In the genomic region with DNA sequence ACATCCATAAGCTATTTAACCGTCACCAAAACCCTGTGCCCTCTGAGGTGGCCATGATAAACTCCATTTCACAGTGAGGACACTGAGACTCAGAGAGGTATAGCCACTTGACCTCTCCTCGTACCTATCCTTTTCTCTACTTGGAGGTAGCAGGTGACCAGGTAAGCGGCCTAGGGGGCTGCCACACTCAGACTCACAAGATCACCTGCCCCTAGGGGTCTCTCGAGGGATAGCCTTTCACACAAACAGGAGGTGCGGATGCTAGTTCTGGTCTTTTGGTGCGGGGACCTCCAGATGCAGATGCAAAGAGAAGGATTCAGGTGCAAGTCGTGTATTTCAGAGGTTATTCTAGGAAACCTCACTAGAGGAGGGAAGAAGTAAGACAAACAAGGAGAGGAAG, we compare ENCODE assay signal across 14 cellular contexts. TPM values are rescaled to one million over a fixed set of nuclear protein-coding genes. Genes with fewer than 3 reads are reported as not detected.
DNase-seq lines count a peak whose midpoint lies in the region; ATAC-seq and TF ChIP-seq lines count a peak whose summit lies in the region.
"Had no signal": no experiment of that assay in that cellular context is flagged by ENCODE, and none has a peak within 500 bp of the region (broad histone marks: within the 10 kb centered on the region; RNA-seq: fewer than 3 reads in every experiment).

No MANE protein-coding gene starts in this region.

- BruUV-seq in HCT116 (replicated peaks; lab: Mats Ljungman, UMichigan), result no TSS peak

- H3K27ac ChIP-seq in HCT116 (ENCODE audit: low read depth, low read length) (no peak overlapping the region), brain microvascular endothelial cell (no peak overlapping the region), neural progenitor cell (no peak overlapping the region)
- H3K27ac ChIP-seq: BLaER1 had no signal

- H3K36me3 ChIP-seq in HCT116 (ENCODE audit: control insufficient read depth in 1 of 2, insufficient read depth in 2 of 2, low read length in 2 of 2) (no peaks in the 10 kb centered on the region), brain microvascular endothelial cell (replicated peaks) (no peaks in the 10 kb centered on the region), neural progenitor cell (no peaks in the 10 kb centered on the region)
- H3K36me3 ChIP-seq: BLaER1 had no signal

- TF ChIP-seq RAD21 in HCT116 (IDR thresholded peaks at IDR 0.05; ENCODE audit: low read depth), result no peak

- H3K9ac ChIP-seq in HCT116 (ENCODE audit: low read length) (no peak overlapping the region), neural progenitor cell (no peak overlapping the region)
- H3K9ac ChIP-seq: BLaER1 had no signal

- POLR2A ChIA-PET in HCT116 (lab: Charles Lee), result no interaction called here

- H3K27me3 Mint-ChIP-seq in neural progenitor cell (ENCODE audit: insufficient read depth, low read depth), result peaks cover 2% of the 10 kb centered on the region

- H2AFZ ChIP-seq in HCT116 (ENCODE audit: low read depth, low read length, poor library complexity, severe bottlenecking) (no peak overlapping the region), neural progenitor cell (replicated peaks) (no peak overlapping the region)

- H3K4me3 ChIP-seq in HCT116 (replicated peaks in 1 of 2; ENCODE audit: low read depth in 1 of 2, low read length in 2 of 2) (no peak overlapping the region), brain microvascular endothelial cell (ENCODE audit: low read depth, low read length) (no peak overlapping the region), neural progenitor cell (no peak overlapping the region)
- H3K4me3 ChIP-seq: BLaER1 had no signal

- H3K4me1 ChIP-seq in HCT116 (ENCODE audit: control insufficient read depth in 1 of 2, insufficient read depth in 2 of 2, low read length in 2 of 2) (no peaks in the 10 kb centered on the region), neural progenitor cell (no peaks in the 10 kb centered on the region)

- H3K9me2 ChIP-seq in HCT116 (ENCODE audit: insufficient read depth), result no peaks in the 10 kb centered on the region

- H3K9me3 ChIP-seq in HCT116 (ENCODE audit: control insufficient read depth in 1 of 2, insufficient read depth in 1 of 2, low read depth in 1 of 2, low read length in 2 of 2), result no peaks in the 10 kb centered on the region
- no peaks in the 10 kb centered on the region for H3K9me3 ChIP-seq in neural progenitor cell (ENCODE audit: low read depth)

- in situ Hi-C loops in brain microvascular endothelial cell (cut with HindIII; ENCODE audit: low pct_ligation_motif_present, low sequenced_read_pairs), result no loop called here

- H3K27ac Mint-ChIP-seq in neural progenitor cell, result no peak overlapping the region

- ATAC-seq in HCT116, result peak; percentile 61; the same call in 1 of the 2 replicates
- ATAC-seq in GM21786 (IDR thresholded peaks at IDR 0.05; ENCODE audit: unreplicated experiment), result no peak
- ATAC-seq in HG03025 (IDR thresholded peaks at IDR 0.05; ENCODE audit: low FRiP score, unreplicated experiment), result no peak

- intact Hi-C loops in HCT116 (cut with micrococcal nuclease), result no loop called here

- no peaks in the 10 kb centered on the region for H3F3A ChIP-seq in neural progenitor cell (ENCODE audit: low read depth)

- CTCF ChIA-PET in HCT116 (lab: Charles Lee), result interaction anchor here (1.7 kb wide), 1 partner anchor 24 kb away, joined by 5 read pairs; no protein-coding TSS in a partner anchor

- no peaks in the 10 kb centered on the region for H3K36me3 Mint-ChIP-seq in neural progenitor cell

- no peak overlapping the region for H3K4me3 Mint-ChIP-seq in neural progenitor cell

- H4K20me1 ChIP-seq in HCT116 (ENCODE audit: insufficient read depth) (no peaks in the 10 kb centered on the region), neural progenitor cell (ENCODE audit: low read depth) (no peaks in the 10 kb centered on the region)
- H4K20me1 ChIP-seq: BLaER1 had no signal

- RAD21 ChIA-PET in HCT116 (lab: Charles Lee; ENCODE audit: low non-redundant PET in 1 of 2, low total read pairs in 2 of 2, uncharacterized antibody in 2 of 2, unreplicated experiment in 2 of 2), result no interaction called here

- TF ChIP-seq CTCF in GM12872 (IDR thresholded peaks at IDR 0.05; ENCODE audit: insufficient read depth, low read depth, low read length) (peak; percentile 29; the same call in 1 of the 3 replicates), HCT116 (IDR thresholded peaks at IDR 0.05 in 2 of 3, conservative IDR thresholded peaks at IDR 0.05 in 1 of 3; ENCODE audit: borderline replicate concordance in 1 of 3, insufficient read depth in 1 of 3, low read depth in 2 of 3, low read length in 2 of 3) (peak in 2 of 3 experiments; percentile 23 to 34; a peak in 2 of 6 replicates), brain microvascular endothelial cell (IDR thresholded peaks at IDR 0.05; ENCODE audit: low read depth, low read length, missing control alignments) (peak; percentile 7), neural progenitor cell (IDR thresholded peaks at IDR 0.05) (peak; percentile 36)

- H3K4me1 Mint-ChIP-seq in neural progenitor cell, result no peaks in the 10 kb centered on the region

- H3K27me3 ChIP-seq in HCT116 (ENCODE audit: insufficient read depth, low read length) (peaks cover 9% of the 10 kb centered on the region; the same call in 1 of the 2 replicates), brain microvascular endothelial cell (replicated peaks) (no peaks in the 10 kb centered on the region), neural progenitor cell (no peaks in the 10 kb centered on the region)
- H3K27me3 ChIP-seq: BLaER1 had no signal

- peaks cover 6% of the 10 kb centered on the region for H3K9me3 Mint-ChIP-seq in neural progenitor cell

- H3K4me2 ChIP-seq in HCT116 (ENCODE audit: low read length) (no peak overlapping the region), neural progenitor cell (no peak overlapping the region)

- TF ChIP-seq POLR2A in HCT116 (IDR thresholded peaks at IDR 0.05; ENCODE audit: borderline replicate concordance, extremely low read depth, insufficient read depth, insufficient read length), result no peak

- DNase-seq in HCT116 (ENCODE audit: low read depth, low spot score) (no peak), brain microvascular endothelial cell (no peak), neural progenitor cell (ENCODE audit: low spot score) (no peak), SKM-1 (lab: John Stamatoyannopoulos, UW; ENCODE audit: unreplicated experiment) (no peak)
- DNase-seq: NCI-H1417, NCI-H2029, NCI-H2171 treated with DMSO at 0.1 percent for 48 hours, NCI-H774, SHP77 treated with DMSO at 0.1 percent for 48 hours had no signal

- H3K79me2 ChIP-seq in HCT116 (ENCODE audit: insufficient read depth, low read length) (no peaks in the 10 kb centered on the region), neural progenitor cell (ENCODE audit: low read depth) (no peaks in the 10 kb centered on the region)

TF ChIP-seq in HCT116, 20 proteins besides CTCF, POLR2A, EP300 and RAD21:
- TF ChIP-seq, protein P1, sequence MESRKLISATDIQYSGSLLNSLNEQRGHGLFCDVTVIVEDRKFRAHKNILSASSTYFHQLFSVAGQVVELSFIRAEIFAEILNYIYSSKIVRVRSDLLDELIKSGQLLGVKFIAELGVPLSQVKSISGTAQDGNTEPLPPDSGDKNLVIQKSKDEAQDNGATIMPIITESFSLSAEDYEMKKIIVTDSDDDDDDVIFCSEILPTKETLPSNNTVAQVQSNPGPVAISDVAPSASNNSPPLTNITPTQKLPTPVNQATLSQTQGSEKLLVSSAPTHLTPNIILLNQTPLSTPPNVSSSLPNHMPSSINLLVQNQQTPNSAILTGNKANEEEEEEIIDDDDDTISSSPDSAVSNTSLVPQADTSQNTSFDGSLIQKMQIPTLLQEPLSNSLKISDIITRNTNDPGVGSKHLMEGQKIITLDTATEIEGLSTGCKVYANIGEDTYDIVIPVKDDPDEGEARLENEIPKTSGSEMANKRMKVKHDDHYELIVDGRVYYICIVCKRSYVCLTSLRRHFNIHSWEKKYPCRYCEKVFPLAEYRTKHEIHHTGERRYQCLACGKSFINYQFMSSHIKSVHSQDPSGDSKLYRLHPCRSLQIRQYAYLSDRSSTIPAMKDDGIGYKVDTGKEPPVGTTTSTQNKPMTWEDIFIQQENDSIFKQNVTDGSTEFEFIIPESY (IDR thresholded peaks at IDR 0.05; ENCODE audit: extremely low read depth, insufficient replicate concordance, low read length), result no peak
- no peak for TF ChIP-seq CBX3 (IDR thresholded peaks at IDR 0.05; ENCODE audit: low read depth)
TF ChIP-seq in HCT116: peak in this region for 0.

RNA-seq across cellular contexts. Expression of gene MS4A18, which starts 14.6 kb away (rescaled TPM):
- total RNA-seq in HCT116 (2021; ENCODE audit: unreplicated experiment) (not detected), neural progenitor cell (ENCODE audit: low replicate concordance) (not detected in 2 replicates)
- polyA plus RNA-seq in HCT116 (2012), result not detected in 2 replicates
- total RNA-seq: NCI-H460 had no signal

RNA-seq across cellular contexts. Expression of gene MS4A15, which starts 17.6 kb away (rescaled TPM):
- 1.5 TPM for total RNA-seq in HCT116 (2021; ENCODE audit: unreplicated experiment)
- polyA plus RNA-seq in HCT116 (2012), result 1.8 and 2.1 TPM in 2 replicates
- 0.09 TPM in 1 of 2 replicates, not detected in the other for total RNA-seq in neural progenitor cell (ENCODE audit: low replicate concordance)
- total RNA-seq: NCI-H460 had no signal

RNA-seq across cellular contexts. Expression of gene MS4A8, which starts 39.7 kb away (rescaled TPM):
- total RNA-seq in HCT116 (2021; ENCODE audit: unreplicated experiment) (0.17 TPM), neural progenitor cell (ENCODE audit: low replicate concordance) (not detected in 2 replicates)
- polyA plus RNA-seq in HCT116 (2012), result not detected in 2 replicates
- total RNA-seq: NCI-H460 had no signal

RNA-seq across cellular contexts. Expression of gene MS4A10, which starts 46.0 kb away (rescaled TPM):
- total RNA-seq in HCT116 (2021; ENCODE audit: unreplicated experiment) (not detected), neural progenitor cell (ENCODE audit: low replicate concordance) (not detected in 2 replicates)
- not detected in 2 replicates for polyA plus RNA-seq in HCT116 (2012)
- total RNA-seq: NCI-H460 had no signal
